In genomic region chr10:28254290-28254985, GRCh38 we compare ENCODE assay signal across 1 cellular context.
A peak's percentile ranks its signal among the peaks of the same experiment; 100 is the strongest.
TF ChIP-seq lines count a peak whose summit lies in the region.

No MANE protein-coding gene starts in this region.

TF ChIP-seq in HEK293, 187 proteins besides CTCF, POLR2A, EP300 and RAD21 (continued from another document and continues in another):
- TF ChIP-seq ZSCAN16 (tag by site-specific recombination; IDR thresholded peaks at IDR 0.05), result no peak
- TF ChIP-seq ZFP69B (tag by site-specific recombination; IDR thresholded peaks at IDR 0.05), result peak; percentile 76; the same call in 1 of the 2 replicates
- no peak for TF ChIP-seq GLIS2 (tag by site-specific recombination; IDR thresholded peaks at IDR 0.05)
- TF ChIP-seq YY1 (tag by site-specific recombination; IDR thresholded peaks at IDR 0.05), result no peak
- TF ChIP-seq ZNF398 (tag by site-specific recombination; IDR thresholded peaks at IDR 0.05), result 0 out of 2 replicates have a peak, but pooled peaks have one; percentile 8
- no peak for TF ChIP-seq ZNF704 (tag by site-specific recombination; IDR thresholded peaks at IDR 0.05)
- TF ChIP-seq SP7 (tag by site-specific recombination; IDR thresholded peaks at IDR 0.05), result peak; percentile 95
- no peak for TF ChIP-seq ZNF555 (tag by site-specific recombination; conservative IDR thresholded peaks at IDR 0.05)
- no peak for TF ChIP-seq KLF16 (tag by site-specific recombination; IDR thresholded peaks at IDR 0.05)
- TF ChIP-seq ZBTB7A (tag by site-specific recombination; IDR thresholded peaks at IDR 0.05; ENCODE audit: low read depth), result no peak
- TF ChIP-seq ZNF266 (tag by site-specific recombination; IDR thresholded peaks at IDR 0.05; ENCODE audit: low read depth), result no peak
- no peak for TF ChIP-seq BCL6B (tag by site-specific recombination; IDR thresholded peaks at IDR 0.05)
- no peak for TF ChIP-seq ZNF221 (tag by site-specific recombination; IDR thresholded peaks at IDR 0.05; ENCODE audit: borderline replicate concordance)
- 0 out of 2 replicates have a peak, but pooled peaks have one; percentile 7 for TF ChIP-seq GLI2 (tag by site-specific recombination; IDR thresholded peaks at IDR 0.05; ENCODE audit: borderline replicate concordance, low read depth)
- TF ChIP-seq ZNF785 (tag by site-specific recombination; IDR thresholded peaks at IDR 0.05), result no peak
- TF ChIP-seq ZNF670 (tag by site-specific recombination; IDR thresholded peaks at IDR 0.05; ENCODE audit: low read depth), result no peak
- no peak for TF ChIP-seq ZNF48 (tag by site-specific recombination; IDR thresholded peaks at IDR 0.05)
- no peak for TF ChIP-seq ZNF274 (IDR thresholded peaks at IDR 0.05; ENCODE audit: low read length)
- TF ChIP-seq ZNF274 (tag by site-specific recombination; IDR thresholded peaks at IDR 0.05; ENCODE audit: borderline replicate concordance), result no peak
- peak; percentile 45; the same call in 1 of the 2 replicates for TF ChIP-seq OSR2 (tag by site-specific recombination; IDR thresholded peaks at IDR 0.05)
- TF ChIP-seq ZNF423 (tag by site-specific recombination; IDR thresholded peaks at IDR 0.05), result no peak
- TF ChIP-seq ZNF24 (tag by site-specific recombination; IDR thresholded peaks at IDR 0.05), result no peak
- TF ChIP-seq ZNF324 (tag by site-specific recombination; IDR thresholded peaks at IDR 0.05), result no peak
- no peak for TF ChIP-seq ZNF530 (tag by site-specific recombination; IDR thresholded peaks at IDR 0.05; ENCODE audit: low read depth)
- TF ChIP-seq ZBTB10 (tag by site-specific recombination; IDR thresholded peaks at IDR 0.05), result no peak
- TF ChIP-seq, protein P1, sequence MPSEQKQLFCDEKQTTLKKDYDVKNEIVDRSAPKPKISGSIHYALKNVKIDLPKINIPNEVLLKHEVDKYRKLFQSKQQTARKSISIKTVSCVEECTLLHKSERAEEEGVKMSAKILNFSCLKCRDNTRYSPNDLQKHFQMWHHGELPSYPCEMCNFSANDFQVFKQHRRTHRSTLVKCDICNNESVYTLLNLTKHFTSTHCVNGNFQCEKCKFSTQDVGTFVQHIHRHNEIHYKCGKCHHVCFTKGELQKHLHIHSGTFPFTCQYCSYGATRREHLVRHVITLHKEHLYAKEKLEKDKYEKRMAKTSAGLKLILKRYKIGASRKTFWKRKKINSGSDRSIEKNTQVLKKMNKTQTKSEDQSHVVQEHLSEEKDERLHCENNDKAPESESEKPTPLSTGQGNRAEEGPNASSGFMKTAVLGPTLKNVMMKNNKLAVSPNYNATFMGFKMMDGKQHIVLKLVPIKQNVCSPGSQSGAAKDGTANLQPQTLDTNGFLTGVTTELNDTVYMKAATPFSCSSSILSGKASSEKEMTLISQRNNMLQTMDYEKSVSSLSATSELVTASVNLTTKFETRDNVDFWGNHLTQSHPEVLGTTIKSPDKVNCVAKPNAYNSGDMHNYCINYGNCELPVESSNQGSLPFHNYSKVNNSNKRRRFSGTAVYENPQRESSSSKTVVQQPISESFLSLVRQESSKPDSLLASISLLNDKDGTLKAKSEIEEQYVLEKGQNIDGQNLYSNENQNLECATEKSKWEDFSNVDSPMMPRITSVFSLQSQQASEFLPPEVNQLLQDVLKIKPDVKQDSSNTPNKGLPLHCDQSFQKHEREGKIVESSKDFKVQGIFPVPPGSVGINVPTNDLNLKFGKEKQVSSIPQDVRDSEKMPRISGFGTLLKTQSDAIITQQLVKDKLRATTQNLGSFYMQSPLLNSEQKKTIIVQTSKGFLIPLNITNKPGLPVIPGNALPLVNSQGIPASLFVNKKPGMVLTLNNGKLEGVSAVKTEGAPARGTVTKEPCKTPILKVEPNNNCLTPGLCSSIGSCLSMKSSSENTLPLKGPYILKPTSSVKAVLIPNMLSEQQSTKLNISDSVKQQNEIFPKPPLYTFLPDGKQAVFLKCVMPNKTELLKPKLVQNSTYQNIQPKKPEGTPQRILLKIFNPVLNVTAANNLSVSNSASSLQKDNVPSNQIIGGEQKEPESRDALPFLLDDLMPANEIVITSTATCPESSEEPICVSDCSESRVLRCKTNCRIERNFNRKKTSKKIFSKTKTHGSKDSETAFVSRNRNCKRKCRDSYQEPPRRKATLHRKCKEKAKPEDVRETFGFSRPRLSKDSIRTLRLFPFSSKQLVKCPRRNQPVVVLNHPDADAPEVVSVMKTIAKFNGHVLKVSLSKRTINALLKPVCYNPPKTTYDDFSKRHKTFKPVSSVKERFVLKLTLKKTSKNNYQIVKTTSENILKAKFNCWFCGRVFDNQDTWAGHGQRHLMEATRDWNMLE (tag by site-specific recombination; conservative IDR thresholded peaks at IDR 0.05; ENCODE audit: low read depth), result 0 out of 2 replicates have a peak, but pooled peaks have one; percentile 22
- no peak for TF ChIP-seq ZNF610 (tag by site-specific recombination; IDR thresholded peaks at IDR 0.05; ENCODE audit: borderline replicate concordance)
- no peak for TF ChIP-seq ZSCAN18 (tag by site-specific recombination; IDR thresholded peaks at IDR 0.05)
- no peak for TF ChIP-seq ZNF623 (tag by site-specific recombination; IDR thresholded peaks at IDR 0.05)
- TF ChIP-seq ZNF560 (tag by site-specific recombination; IDR thresholded peaks at IDR 0.05; ENCODE audit: borderline replicate concordance), result no peak
- 0 out of 2 replicates have a peak, but pooled peaks have one; percentile 19 for TF ChIP-seq WT1 (tag by site-specific recombination; IDR thresholded peaks at IDR 0.05)
- no peak for TF ChIP-seq ZNF571 (tag by site-specific recombination; IDR thresholded peaks at IDR 0.05)
- TF ChIP-seq ZNF433 (tag by site-specific recombination; IDR thresholded peaks at IDR 0.05; ENCODE audit: low read depth), result no peak
- TF ChIP-seq ZNF16 (tag by site-specific recombination; IDR thresholded peaks at IDR 0.05; ENCODE audit: low read depth), result no peak
- no peak for TF ChIP-seq ZNF585B (tag by site-specific recombination; IDR thresholded peaks at IDR 0.05)
- peak; percentile 5; the same call in 1 of the 2 replicates for TF ChIP-seq ZNF184 (tag by site-specific recombination; IDR thresholded peaks at IDR 0.05)
- peak; percentile 89 for TF ChIP-seq ZBTB17 (tag by site-specific recombination; IDR thresholded peaks at IDR 0.05)
- peak; percentile 96 for TF ChIP-seq PRDM6 (tag by site-specific recombination; IDR thresholded peaks at IDR 0.05)
- no peak for TF ChIP-seq ZNF776 (tag by site-specific recombination; IDR thresholded peaks at IDR 0.05; ENCODE audit: borderline replicate concordance)
- no peak for TF ChIP-seq REST (tag by site-specific recombination; IDR thresholded peaks at IDR 0.05)
- TF ChIP-seq ZNF155 (tag by site-specific recombination; IDR thresholded peaks at IDR 0.05), result no peak
- TF ChIP-seq TCF7L2 (IDR thresholded peaks at IDR 0.05; ENCODE audit: borderline replicate concordance, low read depth, low read length), result no peak
- peak; percentile 77 for TF ChIP-seq GLIS1 (tag by site-specific recombination; IDR thresholded peaks at IDR 0.05)
- TF ChIP-seq ZNF114 (tag by site-specific recombination; IDR thresholded peaks at IDR 0.05), result no peak
